8 cellular contexts compared by ENCODE assay signal in genomic region chr11:128716231-128716630, GRCh38. TPM values are rescaled to one million over a fixed set of nuclear protein-coding genes. Genes with fewer than 3 reads are reported as not detected.
DNase-seq lines count a peak whose midpoint lies in the region; ATAC-seq and TF ChIP-seq lines count a peak whose summit lies in the region.

No MANE protein-coding gene starts in this region.

- peak overlapping the region; percentile 48 to 94 (median 88) for H3K4me3 Mint-ChIP-seq in CD4-positive, alpha-beta memory T cell
- H3K4me3 Mint-ChIP-seq in chondrocyte (ENCODE audit: unreplicated experiment) (peak overlapping the region; percentile 52), neural progenitor cell (no peak overlapping the region)

- H3K27ac Mint-ChIP-seq in CD4-positive, alpha-beta memory T cell = peak overlapping the region; percentile 89 to 99 (median 97)
- peak overlapping the region; percentile 98 for H3K27ac Mint-ChIP-seq in chondrocyte (ENCODE audit: unreplicated experiment)
- peak overlapping the region; percentile 46 for H3K27ac Mint-ChIP-seq in neural progenitor cell

- peak overlapping the region; percentile 58 for H3K27ac ChIP-seq in CD4-positive, alpha-beta memory T cell (ENCODE audit: low read depth, low read length)
- H3K27ac ChIP-seq in neural progenitor cell = no peak overlapping the region

- no peaks in the 10 kb centered on the region for H3K9me3 Mint-ChIP-seq in CD4-positive, alpha-beta memory T cell
- H3K9me3 Mint-ChIP-seq in chondrocyte (ENCODE audit: low read depth) (no peaks in the 10 kb centered on the region), neural progenitor cell (peaks cover 2% of the 10 kb centered on the region)

- no peak for ATAC-seq in HG02571 (IDR thresholded peaks at IDR 0.05; ENCODE audit: unreplicated experiment)
- ATAC-seq in GM18520 (IDR thresholded peaks at IDR 0.05; ENCODE audit: unreplicated experiment) = no peak

- POLR2A ChIA-PET in CD4-positive, alpha-beta memory T cell (lab: Charles Lee; ENCODE audit: partially characterized antibody) = interaction anchor here (0.9 to 22.3 kb wide), 8 partner anchors 12 to 130 kb away, joined by 3 to 373 read pairs (median 12); partner anchors contain the start of gene FLI1

- no peaks in the 10 kb centered on the region for H3K27me3 Mint-ChIP-seq in CD4-positive, alpha-beta memory T cell
- no peaks in the 10 kb centered on the region for H3K27me3 Mint-ChIP-seq in chondrocyte (ENCODE audit: low read depth)
- peaks cover 15% of the 10 kb centered on the region for H3K27me3 Mint-ChIP-seq in neural progenitor cell (ENCODE audit: insufficient read depth, low read depth)

- CTCF ChIA-PET in CD4-positive, alpha-beta memory T cell (lab: Charles Lee; ENCODE audit: partially characterized antibody) = interaction anchor here (0.9 to 1.7 kb wide), 4 partner anchors 9 to 20 kb away, joined by 3 to 8 read pairs (median 4); no protein-coding TSS in a partner anchor

- H3K27me3 ChIP-seq in CD4-positive, alpha-beta memory T cell (ENCODE audit: insufficient read depth, low read length) = no peaks in the 10 kb centered on the region
- no peaks in the 10 kb centered on the region for H3K27me3 ChIP-seq in MG63
- peaks cover 17% of the 10 kb centered on the region for H3K27me3 ChIP-seq in neural progenitor cell

- H3F3A ChIP-seq in neural progenitor cell (ENCODE audit: low read depth) = peaks cover 19% of the 10 kb centered on the region

- peak overlapping the region in 1 of 2 donors; percentile 30 for H3K4me3 ChIP-seq in CD4-positive, alpha-beta memory T cell (ENCODE audit: low read length in 2 of 2)
- no peak overlapping the region for H3K4me3 ChIP-seq in MG63
- H3K4me3 ChIP-seq in neural progenitor cell = no peak overlapping the region

- no peak overlapping the region for H3K9ac ChIP-seq in neural progenitor cell

- H3K9me3 ChIP-seq in CD4-positive, alpha-beta memory T cell (ENCODE audit: control insufficient read depth in 1 of 2, low read length in 2 of 2) = no peaks in the 10 kb centered on the region
- H3K9me3 ChIP-seq in MG63 (no peaks in the 10 kb centered on the region), neural progenitor cell (ENCODE audit: low read depth) (no peaks in the 10 kb centered on the region)

- no peaks in the 10 kb centered on the region for H3K79me2 ChIP-seq in neural progenitor cell (ENCODE audit: low read depth)

- H3K36me3 Mint-ChIP-seq in CD4-positive, alpha-beta memory T cell = peaks cover 11 to 26% of the 10 kb centered on the region in 2 donors
- H3K36me3 Mint-ChIP-seq in chondrocyte (ENCODE audit: low read depth) (no peaks in the 10 kb centered on the region), neural progenitor cell (no peaks in the 10 kb centered on the region)

- H2AFZ ChIP-seq in neural progenitor cell (replicated peaks) = no peak overlapping the region

- H3K4me1 ChIP-seq in CD4-positive, alpha-beta memory T cell (ENCODE audit: insufficient read depth, low read length) = peaks cover 100% of the 10 kb centered on the region
- H3K4me1 ChIP-seq in neural progenitor cell = peaks cover 35% of the 10 kb centered on the region

- H3K4me1 Mint-ChIP-seq in CD4-positive, alpha-beta memory T cell = peaks cover 86 to 100% (median 96%) of the 10 kb centered on the region in 4 donors
- peaks cover 81% of the 10 kb centered on the region for H3K4me1 Mint-ChIP-seq in chondrocyte (ENCODE audit: low read depth)
- H3K4me1 Mint-ChIP-seq in neural progenitor cell = peaks cover 55% of the 10 kb centered on the region

- H3K36me3 ChIP-seq in CD4-positive, alpha-beta memory T cell (ENCODE audit: insufficient read depth, low read length) = no peaks in the 10 kb centered on the region
- H3K36me3 ChIP-seq in MG63 (no peaks in the 10 kb centered on the region), neural progenitor cell (no peaks in the 10 kb centered on the region)

- no peaks in the 10 kb centered on the region for H4K20me1 ChIP-seq in neural progenitor cell (ENCODE audit: low read depth)

- peak in 3 of 5 donors; percentile 39 to 56 (median 47) for DNase-seq in CD4-positive, alpha-beta memory T cell
- DNase-seq in MG63 (peak; percentile 15), chondrocyte (ENCODE audit: low spot score) (no peak), neural progenitor cell (ENCODE audit: low spot score) (no peak), HPDE6-E6E7 (ENCODE audit: extremely low spot score) (no peak), NCI-H1436 (lab: John Stamatoyannopoulos, UW) (no peak)

- H3K4me2 ChIP-seq in neural progenitor cell = peak overlapping the region; percentile 51

- TF ChIP-seq CTCF in chondrocyte (IDR thresholded peaks at IDR 0.05) (no peak), neural progenitor cell (IDR thresholded peaks at IDR 0.05) (no peak)

- intact Hi-C loops in CD4-positive, alpha-beta memory T cell (cut with micrococcal nuclease) = loop anchor here (1.0 to 2.0 kb wide), 2 partner anchors 19 to 20 kb away; no protein-coding TSS in a partner anchor

RNA-seq across cellular contexts. Expression of gene FLI1, which starts 22.4 kb away (rescaled TPM):
- 100 to 1,000 TPM; 112 to 122 TPM for total RNA-seq in CD4-positive, alpha-beta memory T cell
- 10 to 100 TPM; 54.6 to 93.1 TPM for polyA plus RNA-seq in CD4-positive, alpha-beta memory T cell
- 6.1 and 6.4 TPM in 2 replicates for total RNA-seq in MG63 (2014; rRNA removed; shearing (Covaris generic); ENCODE audit: low replicate concordance)
- 9.4 to 22.0 TPM (median 9.9 TPM) in 3 replicates for total RNA-seq in chondrocyte
- total RNA-seq in neural progenitor cell (ENCODE audit: low replicate concordance) = not detected in 2 replicates

Comparison
In these comparisons a context has a peak if more than half of its experiments do, and no peak if none do; other contexts are left out.
1. DNase-seq: peak in CD4-positive, alpha-beta memory T cell (3 of 5) and MG63 (single experiment); none in chondrocyte (single experiment), neural progenitor cell (single experiment), HPDE6-E6E7 (single experiment) and NCI-H1436 (single experiment).
2. H3K27ac Mint-ChIP-seq: peak in every context shown above with its lines; median percentile 98 in chondrocyte; 97 in CD4-positive, alpha-beta memory T cell; 46 in neural progenitor cell.